11 cellular contexts compared by ENCODE assay signal in genomic region chr20:36728986-36729385, GRCh38. TPM values are rescaled to one million over a fixed set of nuclear protein-coding genes. Genes with fewer than 3 reads are reported as not detected.
DNase-seq lines count a peak whose midpoint lies in the region; ATAC-seq, FAIRE-seq and TF ChIP-seq lines count a peak whose summit lies in the region.
"Had no signal": no experiment of that assay in that cellular context is flagged by ENCODE, and none has a peak within 500 bp of the region (broad histone marks: within the 10 kb centered on the region; RNA-seq: fewer than 3 reads in every experiment).

No MANE protein-coding gene starts in this region.

- peak; percentile 13 to 44; a peak in 2 of 5 replicates for TF ChIP-seq RAD21 in A549 (conservative IDR thresholded peaks at IDR 0.05 in 1 of 2, IDR thresholded peaks at IDR 0.05 in 1 of 2)

- FAIRE-seq in A549 (lab: Jason Lieb, UNC): no peak

- no peaks in the 10 kb centered on the region for H3K9me3 ChIP-seq in A549
- H3K9me3 ChIP-seq in upper lobe of left lung: no peaks in the 10 kb centered on the region
- H3K9me3 ChIP-seq: neutrophil had no signal

- POLR2A ChIA-PET in A549 (lab: Yijun Ruan, JAX): interaction anchor here (0.5 kb wide), 1 partner anchor 210 kb away, joined by 3 read pairs; no protein-coding TSS in a partner anchor

- H3K4me2 ChIP-seq in A549: no peak overlapping the region

- H3K27me3 ChIP-seq in upper lobe of left lung: no peaks in the 10 kb centered on the region
- H3K27me3 ChIP-seq: neutrophil had no signal

- no peak for TF ChIP-seq EP300 in A549 (IDR thresholded peaks at IDR 0.05)
- no peak for TF ChIP-seq EP300 in upper lobe of left lung (IDR thresholded peaks at IDR 0.05)

- H3K4me1 ChIP-seq in A549 (peaks cover 10% of the 10 kb centered on the region; the same call in 2 of the 3 replicates), upper lobe of left lung (no peaks in the 10 kb centered on the region)

- H3K4me3 ChIP-seq in A549 (no peak overlapping the region), epithelial cell of esophagus (ENCODE audit: low read length) (no peak overlapping the region), upper lobe of left lung (no peak overlapping the region)

- TF ChIP-seq CTCF in A549 (IDR thresholded peaks at IDR 0.05) (no peak), GM10266 (IDR thresholded peaks at IDR 0.05; ENCODE audit: control insufficient read depth, insufficient read depth, low read depth, missing control alignments) (no peak), epithelial cell of esophagus (IDR thresholded peaks at IDR 0.05; ENCODE audit: insufficient read depth, low read depth, low read length, missing control alignments) (peak; percentile 39), upper lobe of left lung (IDR thresholded peaks at IDR 0.05) (no peak)

- ATAC-seq in A549 (peak in 1 of 2 experiments; percentile 67; a peak in 3 of 6 replicates), HG03378 (IDR thresholded peaks at IDR 0.05; ENCODE audit: unreplicated experiment) (no peak), upper lobe of left lung (ENCODE audit: low FRiP score in 2 of 2) (no peak), GM18907 (IDR thresholded peaks at IDR 0.05; ENCODE audit: unreplicated experiment) (no peak)
- ATAC-seq: T-cell had no signal

- CTCF ChIA-PET in A549 (lab: Yijun Ruan, JAX): interaction anchor here (0.5 to 1.2 kb wide), 4 partner anchors 11 to 140 kb away, joined by 3 to 4 read pairs (median 4); no protein-coding TSS in a partner anchor

- 50% methylated on average over 3 of the region's 3 CpGs for WGBS in A549 (ENCODE audit: missing lambda C conversion rate)
- WGBS in upper lobe of left lung, 2 donors: 59 to 64% methylated on average over 3 of the region's 3 CpGs

- H3K36me3 ChIP-seq in upper lobe of left lung: peaks cover 0 to 4% (median 0%) of the 10 kb centered on the region in 4 donors
- H3K36me3 ChIP-seq: neutrophil had no signal

- TF ChIP-seq POLR2A in A549 (IDR thresholded peaks at IDR 0.05; ENCODE audit: low read length) (no peak), upper lobe of left lung (IDR thresholded peaks at IDR 0.05) (no peak)

- DNase-seq in A549 (ENCODE audit: low read depth in 1 of 2, low spot score in 1 of 2) (peak in 1 of 2 experiments; percentile 34), GM10266 (ENCODE audit: extremely low spot score) (peak; percentile 18), OCI-M1 (lab: John Stamatoyannopoulos, UW) (peak; percentile 27), epithelial cell of esophagus (ENCODE audit: low read depth) (peak; percentile 71), upper lobe of left lung (no peak), COLO668 (lab: John Stamatoyannopoulos, UW; ENCODE audit: unreplicated experiment) (no peak)
- DNase-seq: DMS153, T-cell had no signal

- H3K27ac ChIP-seq in A549 (no peak overlapping the region), upper lobe of left lung (no peak overlapping the region)
- H3K27ac ChIP-seq: neutrophil had no signal

TF ChIP-seq in A549, 52 proteins besides CTCF, POLR2A, EP300 and RAD21:
- no peak for TF ChIP-seq FOSL2 (IDR thresholded peaks at IDR 0.05)
- peak; percentile 36; the same call in 1 of the 2 replicates for TF ChIP-seq FOSL2 (CRISPR knock-in tag; IDR thresholded peaks at IDR 0.05)
- no peak for TF ChIP-seq TFCP2L1 (CRISPR knock-in tag; IDR thresholded peaks at IDR 0.05)

RNA-seq across cellular contexts. Expression of gene NDRG3, which starts 16.9 kb away (rescaled TPM):
- polyA plus RNA-seq in A549 (2011; rRNA removed): 34.4 and 55.1 TPM in 2 replicates
- 21.7 and 27.7 TPM in 2 replicates for polyA plus RNA-seq in A549 (2012; cell fraction: cytosol; rRNA removed)
- 11.5 and 16.0 TPM in 2 replicates for polyA plus RNA-seq in A549 (2012; cell fraction: nucleus; rRNA removed)
- 29.0 to 32.2 TPM (median 30.6 TPM) in 3 replicates for polyA plus RNA-seq in A549 (2017; fragmentation: RNase III; extraction: RNeasy Plus Mini Kit Qiagen cat#74134 plus additional on column Dnase treatment)
- polyA minus RNA-seq in A549 (2011; rRNA and poly(A)+ RNA removed): 50.2 and 53.2 TPM in 2 replicates
- 10 to 100 TPM in 5 of 6 donors, 1 to 10 TPM in 1; 7.8 to 28.7 (median 18.2) TPM for total RNA-seq in upper lobe of left lung

RNA-seq across cellular contexts. Expression of gene DSN1, which starts 44.6 kb away (rescaled TPM):
- polyA plus RNA-seq in A549 (2011; rRNA removed) (32.9 and 41.3 TPM in 2 replicates), A549 (2017; fragmentation: RNase III; extraction: RNeasy Plus Mini Kit Qiagen cat#74134 plus additional on column Dnase treatment) (37.4 to 38.2 TPM (median 37.9 TPM) in 3 replicates)
- 19.4 and 20.1 TPM in 2 replicates for polyA plus RNA-seq in A549 (2012; cell fraction: cytosol; rRNA removed)
- 14.9 and 17.0 TPM in 2 replicates for polyA plus RNA-seq in A549 (2012; cell fraction: nucleus; rRNA removed)
- polyA minus RNA-seq in A549 (2011; rRNA and poly(A)+ RNA removed): 11.0 and 11.6 TPM in 2 replicates
- 10 to 100 TPM in 2 of 6 donors, 1 to 10 TPM in 4; 4.7 to 29.3 (median 7.8) TPM for total RNA-seq in upper lobe of left lung

Comparison
In these comparisons a context has a peak if more than half of its experiments do, and no peak if none do; other contexts are left out.
1. DNase-seq: peak in GM10266 (single experiment), OCI-M1 (single experiment) and epithelial cell of esophagus (single experiment); none in upper lobe of left lung (0 of 2) and COLO668 (single experiment).